Comparison of ENCODE assay signal across 1 cellular context in genomic region chr6:106974337-106974998, GRCh38.
TF ChIP-seq lines count a peak whose summit lies in the region.

Gene CD24, minus strand, starts transcription at chr6:106974729. Its CDS starts 83 bp downstream, at chr6:106974646.

TF ChIP-seq in WTC11, 78 proteins besides CTCF, POLR2A, EP300 and RAD21 (continued from another document and continues in another):
- TF ChIP-seq ZNF532 (CRISPR knock-in tag; IDR thresholded peaks at IDR 0.05; ENCODE audit: borderline replicate concordance) (no peak), KAT7 (CRISPR knock-in tag; IDR thresholded peaks at IDR 0.05; ENCODE audit: borderline replicate concordance) (no peak), AFF4 (CRISPR knock-in tag; IDR thresholded peaks at IDR 0.05; ENCODE audit: borderline replicate concordance) (peak; percentile 82), ZNF671 (CRISPR knock-in tag; IDR thresholded peaks at IDR 0.05) (no peak), CREM (CRISPR knock-in tag; IDR thresholded peaks at IDR 0.05) (peak; percentile 60; the same call in 1 of the 2 replicates), E2F1 (CRISPR knock-in tag; IDR thresholded peaks at IDR 0.05) (0 out of 2 replicates have a peak, but pooled peaks have one; percentile 82), GRHL2 (CRISPR knock-in tag; IDR thresholded peaks at IDR 0.05; ENCODE audit: insufficient replicate concordance, severe bottlenecking) (no peak), ZBTB21 (CRISPR knock-in tag; IDR thresholded peaks at IDR 0.05; ENCODE audit: borderline replicate concordance) (peak; percentile 67; the same call in 1 of the 2 replicates), SOX15 (CRISPR knock-in tag; IDR thresholded peaks at IDR 0.05) (no peak), ELF4 (CRISPR knock-in tag; IDR thresholded peaks at IDR 0.05; ENCODE audit: low read depth) (peak; percentile 43; the same call in 1 of the 2 replicates), ESRRA (CRISPR knock-in tag; IDR thresholded peaks at IDR 0.05; ENCODE audit: borderline replicate concordance) (peak; percentile 22; the same call in 1 of the 2 replicates), ZNF512 (CRISPR knock-in tag; IDR thresholded peaks at IDR 0.05; ENCODE audit: borderline replicate concordance) (no peak), NFYB (CRISPR knock-in tag; conservative IDR thresholded peaks at IDR 0.05; ENCODE audit: low read depth) (no peak; the same call in 1 of the 2 replicates), CDX4 (CRISPR knock-in tag; IDR thresholded peaks at IDR 0.05; ENCODE audit: borderline replicate concordance) (no peak), ZNF121 (CRISPR knock-in tag; IDR thresholded peaks at IDR 0.05) (no peak), CREB1 (CRISPR knock-in tag; IDR thresholded peaks at IDR 0.05) (no peak; the same call in 1 of the 2 replicates), NR1H2 (CRISPR knock-in tag; IDR thresholded peaks at IDR 0.05) (no peak), GTF2I (CRISPR knock-in tag; conservative IDR thresholded peaks at IDR 0.05) (no peak), EMX1 (CRISPR knock-in tag; IDR thresholded peaks at IDR 0.05) (no peak), ETV6 (CRISPR knock-in tag; IDR thresholded peaks at IDR 0.05) (no peak), ATF6 (CRISPR knock-in tag; IDR thresholded peaks at IDR 0.05) (no peak), ZMAT4 (CRISPR knock-in tag; IDR thresholded peaks at IDR 0.05) (no peak), ERG (CRISPR knock-in tag; IDR thresholded peaks at IDR 0.05) (no peak), RORB (CRISPR knock-in tag; IDR thresholded peaks at IDR 0.05) (no peak), IRF1 (CRISPR knock-in tag; IDR thresholded peaks at IDR 0.05) (no peak), NR3C1 (CRISPR knock-in tag; conservative IDR thresholded peaks at IDR 0.05; ENCODE audit: low read depth) (no peak)
- TF ChIP-seq, protein P1, sequence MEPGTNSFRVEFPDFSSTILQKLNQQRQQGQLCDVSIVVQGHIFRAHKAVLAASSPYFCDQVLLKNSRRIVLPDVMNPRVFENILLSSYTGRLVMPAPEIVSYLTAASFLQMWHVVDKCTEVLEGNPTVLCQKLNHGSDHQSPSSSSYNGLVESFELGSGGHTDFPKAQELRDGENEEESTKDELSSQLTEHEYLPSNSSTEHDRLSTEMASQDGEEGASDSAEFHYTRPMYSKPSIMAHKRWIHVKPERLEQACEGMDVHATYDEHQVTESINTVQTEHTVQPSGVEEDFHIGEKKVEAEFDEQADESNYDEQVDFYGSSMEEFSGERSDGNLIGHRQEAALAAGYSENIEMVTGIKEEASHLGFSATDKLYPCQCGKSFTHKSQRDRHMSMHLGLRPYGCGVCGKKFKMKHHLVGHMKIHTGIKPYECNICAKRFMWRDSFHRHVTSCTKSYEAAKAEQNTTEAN (CRISPR knock-in tag; IDR thresholded peaks at IDR 0.05) = peak; percentile 65; the same call in 1 of the 2 replicates
- TF ChIP-seq, protein P2, sequence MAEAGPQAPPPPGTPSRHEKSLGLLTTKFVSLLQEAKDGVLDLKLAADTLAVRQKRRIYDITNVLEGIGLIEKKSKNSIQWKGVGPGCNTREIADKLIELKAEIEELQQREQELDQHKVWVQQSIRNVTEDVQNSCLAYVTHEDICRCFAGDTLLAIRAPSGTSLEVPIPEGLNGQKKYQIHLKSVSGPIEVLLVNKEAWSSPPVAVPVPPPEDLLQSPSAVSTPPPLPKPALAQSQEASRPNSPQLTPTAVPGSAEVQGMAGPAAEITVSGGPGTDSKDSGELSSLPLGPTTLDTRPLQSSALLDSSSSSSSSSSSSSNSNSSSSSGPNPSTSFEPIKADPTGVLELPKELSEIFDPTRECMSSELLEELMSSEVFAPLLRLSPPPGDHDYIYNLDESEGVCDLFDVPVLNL (CRISPR knock-in tag; IDR thresholded peaks at IDR 0.05; ENCODE audit: borderline replicate concordance, low read depth) = no peak
- TF ChIP-seq, protein P3, sequence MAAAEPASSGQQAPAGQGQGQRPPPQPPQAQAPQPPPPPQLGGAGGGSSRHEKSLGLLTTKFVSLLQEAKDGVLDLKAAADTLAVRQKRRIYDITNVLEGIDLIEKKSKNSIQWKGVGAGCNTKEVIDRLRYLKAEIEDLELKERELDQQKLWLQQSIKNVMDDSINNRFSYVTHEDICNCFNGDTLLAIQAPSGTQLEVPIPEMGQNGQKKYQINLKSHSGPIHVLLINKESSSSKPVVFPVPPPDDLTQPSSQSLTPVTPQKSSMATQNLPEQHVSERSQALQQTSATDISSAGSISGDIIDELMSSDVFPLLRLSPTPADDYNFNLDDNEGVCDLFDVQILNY (CRISPR knock-in tag; IDR thresholded peaks at IDR 0.05) = 0 out of 2 replicates have a peak, but pooled peaks have one; percentile 30
- TF ChIP-seq, protein P4, sequence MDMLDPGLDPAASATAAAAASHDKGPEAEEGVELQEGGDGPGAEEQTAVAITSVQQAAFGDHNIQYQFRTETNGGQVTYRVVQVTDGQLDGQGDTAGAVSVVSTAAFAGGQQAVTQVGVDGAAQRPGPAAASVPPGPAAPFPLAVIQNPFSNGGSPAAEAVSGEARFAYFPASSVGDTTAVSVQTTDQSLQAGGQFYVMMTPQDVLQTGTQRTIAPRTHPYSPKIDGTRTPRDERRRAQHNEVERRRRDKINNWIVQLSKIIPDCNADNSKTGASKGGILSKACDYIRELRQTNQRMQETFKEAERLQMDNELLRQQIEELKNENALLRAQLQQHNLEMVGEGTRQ (CRISPR knock-in tag; IDR thresholded peaks at IDR 0.05) = no peak
